ENCODE assay signal across 1 cellular context in genomic region chr3:67048716-67049076, GRCh38.
TF ChIP-seq lines count a peak whose summit lies in the region.

No MANE protein-coding gene starts in this region.

TF ChIP-seq in HepG2, 621 proteins besides CTCF, POLR2A, EP300 and RAD21:
- TF ChIP-seq AGO1 (IDR thresholded peaks at IDR 0.05; ENCODE audit: low read depth, low read length, poor library complexity, severe bottlenecking) (no peak), FOXO1 (CRISPR knock-in tag; IDR thresholded peaks at IDR 0.05) (no peak), ATF6 (CRISPR knock-in tag; conservative IDR thresholded peaks at IDR 0.05) (no peak), ZNF138 (CRISPR knock-in tag; IDR thresholded peaks at IDR 0.05; ENCODE audit: low read depth) (no peak), ZNF337 (CRISPR knock-in tag; IDR thresholded peaks at IDR 0.05; ENCODE audit: borderline replicate concordance, low read depth) (no peak), GATAD1 (CRISPR knock-in tag; IDR thresholded peaks at IDR 0.05) (no peak), SRSF9 (IDR thresholded peaks at IDR 0.05; ENCODE audit: borderline replicate concordance, insufficient read depth, low read depth, low read length, poor library complexity, severe bottlenecking) (no peak), KIAA2018 (CRISPR knock-in tag; IDR thresholded peaks at IDR 0.05; ENCODE audit: borderline replicate concordance) (no peak), ZSCAN12 (CRISPR knock-in tag; IDR thresholded peaks at IDR 0.05) (no peak)
